7 cellular contexts compared by ENCODE assay signal in the genomic region with DNA sequence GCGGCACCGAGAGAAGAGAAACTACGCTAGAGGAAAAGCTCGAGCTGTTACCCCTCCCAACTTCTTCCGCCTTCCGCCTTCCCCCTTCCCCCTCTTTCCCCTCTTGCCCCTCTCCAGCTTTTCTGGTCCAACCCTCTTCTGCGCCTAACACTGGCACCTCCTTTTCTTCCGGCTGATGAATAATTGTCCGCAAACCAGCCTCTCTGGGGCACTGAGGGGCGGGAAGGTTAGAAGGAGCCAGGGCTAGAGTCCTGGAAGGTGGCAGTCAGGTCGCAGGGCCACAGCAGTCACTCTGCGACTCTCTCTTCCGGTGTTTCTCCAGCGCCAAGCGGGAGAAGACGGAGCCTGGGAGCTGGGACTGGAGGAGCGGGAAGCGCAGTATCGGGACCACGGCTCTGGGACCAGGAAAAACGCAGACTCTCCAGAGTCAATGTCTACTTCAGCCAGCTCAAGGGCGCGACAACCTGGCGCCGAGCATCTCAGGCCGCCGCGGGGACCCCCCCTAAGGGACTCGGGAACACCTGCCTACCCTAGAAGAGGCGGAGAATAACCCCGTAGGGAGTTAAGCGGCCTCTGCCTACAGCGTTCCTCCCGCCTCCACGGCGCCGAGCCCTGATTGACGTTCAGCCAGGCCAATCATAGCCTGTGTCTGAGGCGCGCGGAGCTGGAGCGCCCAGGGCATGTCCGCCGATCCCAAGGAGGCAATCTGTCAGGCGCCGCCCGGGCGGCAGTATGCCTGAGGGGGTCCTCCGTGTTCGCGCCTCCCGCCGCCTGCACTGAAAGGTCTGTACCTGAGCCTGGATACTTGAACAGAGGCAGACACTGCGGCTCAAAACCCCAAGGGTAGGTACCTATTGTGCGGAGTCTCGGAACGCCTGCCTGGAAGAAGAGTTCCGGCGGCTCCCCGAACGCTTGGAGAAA.
DNase-seq lines count a peak whose midpoint lies in the region; ATAC-seq and TF ChIP-seq lines count a peak whose summit lies in the region.

No MANE protein-coding gene starts in this region.

- ATAC-seq in GM18505 (IDR thresholded peaks at IDR 0.05; ENCODE audit: unreplicated experiment): peak; percentile 93
- peak; percentile 96 for ATAC-seq in HG02970 (IDR thresholded peaks at IDR 0.05; ENCODE audit: low FRiP score, unreplicated experiment)

- DNase-seq in NCI-H187 treated with DMSO at 0.1 percent for 48 hours (lab: John Stamatoyannopoulos, UW) (peak; percentile 66), astrocyte of the cerebellum (ENCODE audit: low read depth) (peak; percentile 75), hippocampal formation (lab: John Stamatoyannopoulos, UW) (peak; percentile 87 to 90), retina (peak; percentile 100)
- DNase-seq in T-helper 2 cell treated with Interferon-gamma antibody and Interleukin-4, amounts not matched to agents 5 μg/mL and 100 μg/mL, for 36 hours (ENCODE audit: low spot score): peak; percentile 94

- TF ChIP-seq POLR2A in GM18505 (IDR thresholded peaks at IDR 0.05; ENCODE audit: borderline replicate concordance, extremely low read depth, insufficient read depth, insufficient read length): peak; percentile 88

- in situ Hi-C loops in astrocyte of the cerebellum (cut with HindIII; ENCODE audit: low sequenced_read_pairs): no loop called here

- no peaks in the 10 kb centered on the region for H3K27me3 Mint-ChIP-seq in T-helper 2 cell treated with Interferon-gamma antibody and Interleukin-4, amounts not matched to agents 5 μg/mL and 100 μg/mL, for 36 hours (ENCODE audit: low read depth)

- no peak for TF ChIP-seq CTCF in astrocyte of the cerebellum (IDR thresholded peaks at IDR 0.05; ENCODE audit: low read depth, low read length, missing control alignments)

- peaks cover 18% of the 10 kb centered on the region for H3K36me3 Mint-ChIP-seq in T-helper 2 cell treated with Interferon-gamma antibody and Interleukin-4, amounts not matched to agents 5 μg/mL and 100 μg/mL, for 36 hours (ENCODE audit: low read depth)

- H3K4me1 Mint-ChIP-seq in T-helper 2 cell treated with Interferon-gamma antibody and Interleukin-4, amounts not matched to agents 5 μg/mL and 100 μg/mL, for 36 hours (ENCODE audit: low read depth): peaks cover 36% of the 10 kb centered on the region

- no peaks in the 10 kb centered on the region for H3K9me3 Mint-ChIP-seq in T-helper 2 cell treated with Interferon-gamma antibody and Interleukin-4, amounts not matched to agents 5 μg/mL and 100 μg/mL, for 36 hours

- H3K4me3 ChIP-seq in astrocyte of the cerebellum (ENCODE audit: low read depth, low read length): peak overlapping the region; percentile 83

- H3K27ac Mint-ChIP-seq in T-helper 2 cell treated with Interferon-gamma antibody and Interleukin-4, amounts not matched to agents 5 μg/mL and 100 μg/mL, for 36 hours: peak overlapping the region; percentile 95

- H3K4me3 Mint-ChIP-seq in T-helper 2 cell treated with Interferon-gamma antibody and Interleukin-4, amounts not matched to agents 5 μg/mL and 100 μg/mL, for 36 hours: peak overlapping the region; percentile 99

Comparison
In these comparisons a context has a peak if more than half of its experiments do, and no peak if none do; other contexts are left out.
1. Peak in every context shown above with its lines: DNase-seq, ATAC-seq and H3K4me3 ChIP-seq.